Comparison of ENCODE assay signal across 21 cellular contexts in the genomic region with DNA sequence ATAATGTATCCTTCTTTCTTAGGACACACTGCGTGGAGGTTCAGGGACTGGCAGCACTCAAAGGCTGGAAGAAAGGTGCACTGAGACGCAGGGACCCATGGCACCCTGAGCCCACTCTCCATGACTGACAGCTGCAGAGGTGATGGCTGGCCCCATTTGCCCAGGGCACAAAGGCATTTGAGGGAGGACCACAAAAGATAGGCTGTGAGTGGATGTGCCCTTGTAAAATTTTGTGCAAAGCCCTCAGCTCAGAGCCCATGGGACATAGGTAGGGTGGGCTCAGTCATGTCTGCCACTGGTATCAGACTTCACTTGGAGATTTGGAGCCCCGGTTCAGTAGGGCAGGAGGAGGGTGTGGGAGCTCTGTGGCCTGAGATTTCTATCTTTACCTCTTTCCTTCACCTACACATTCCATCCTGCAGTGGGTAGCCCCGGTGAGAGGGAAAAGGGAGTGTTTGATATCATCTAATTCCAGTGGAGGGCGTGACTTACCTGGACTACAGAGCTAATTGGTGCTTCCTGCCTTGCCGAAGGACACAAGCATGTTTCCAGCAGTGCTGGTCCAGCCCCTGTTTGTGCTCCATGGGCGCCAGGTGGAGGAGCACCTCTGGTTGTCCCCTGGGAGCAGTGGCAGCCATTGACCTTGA.
DNase-seq lines count a peak whose midpoint lies in the region; ATAC-seq, FAIRE-seq and TF ChIP-seq lines count a peak whose summit lies in the region.
"Had no signal": no experiment of that assay in that cellular context is flagged by ENCODE, and none has a peak within 500 bp of the region (broad histone marks: within the 10 kb centered on the region; RNA-seq: fewer than 3 reads in every experiment).

No MANE protein-coding gene starts in this region.

- H2AFZ ChIP-seq in H9 (ENCODE audit: low read length) = no peak overlapping the region
- H2AFZ ChIP-seq in PC-3 (ENCODE audit: low read length) = no peak overlapping the region
- no peak overlapping the region for H2AFZ ChIP-seq in trophoblast cell (ENCODE audit: insufficient read depth, low read length, poor library complexity)
- H2AFZ ChIP-seq: PC-9 had no signal

- H2BK12ac ChIP-seq in H9 (ENCODE audit: insufficient read length, low read depth, low read length) (no peak overlapping the region), trophoblast cell (ENCODE audit: low read length) (peak overlapping the region; percentile 24)

- H2BK15ac ChIP-seq in H9 (ENCODE audit: low read depth, low read length) = no peak overlapping the region

- POLR2A ChIA-PET in PC-3 (lab: Charles Lee; ENCODE audit: unreplicated experiment) = interaction anchor here (0.6 kb wide), 1 partner anchor 12 kb away, joined by 6 read pairs; no protein-coding TSS in a partner anchor

- H3K27ac ChIP-seq in H9 (ENCODE audit: insufficient read length, low read depth, low read length) (no peak overlapping the region), PC-3 (ENCODE audit: low read length) (no peak overlapping the region), foreskin keratinocyte (no peak overlapping the region), trophoblast cell (ENCODE audit: low read depth, low read length) (no peak overlapping the region)
- H3K27ac ChIP-seq: PC-9 had no signal

- no peak overlapping the region for H2BK20ac ChIP-seq in H9 (ENCODE audit: low read depth, low read length, poor library complexity, severe bottlenecking)

- no peak overlapping the region for H2BK5ac ChIP-seq in H9 (ENCODE audit: insufficient read length, low read length)
- H2BK5ac ChIP-seq in trophoblast cell (ENCODE audit: low read depth, low read length, poor library complexity) = no peak overlapping the region

- no peaks in the 10 kb centered on the region for H3K9me2 ChIP-seq in PC-3 (replicated peaks; ENCODE audit: low read length)
- H3K9me2 ChIP-seq: SK-N-SH had no signal

- DNase-seq in H9 (no peak), PC-3 (peak; percentile 12), foreskin keratinocyte (no peak), trophoblast cell (no peak), RCC 7860 (ENCODE audit: low spot score) (no peak), NCI-H748 treated with DMSO at 0.1 percent for 48 hours (lab: John Stamatoyannopoulos, UW) (no peak), HPDE6-E6E7 (ENCODE audit: extremely low spot score) (no peak)
- DNase-seq: BE2C; CD4-positive, alpha-beta T cell; COR-L47; DMS79; HFFc6; Karpas-422; NCI-H1694 treated with DMSO at 0.1 percent for 48 hours; NCI-H2081 treated with DMSO at 0.1 percent for 48 hours; NCI-H2171 treated with DMSO at 0.1 percent for 48 hours; NCI-H524 treated with DMSO at 0.1 percent for 48 hours; PC-9; SIG-M5; SK-N-SH had no signal

- no peaks in the 10 kb centered on the region for H3K36me3 ChIP-seq in PC-3 (ENCODE audit: low read depth, low read length)
- H3K36me3 ChIP-seq in trophoblast cell (ENCODE audit: control insufficient read depth in 1 of 2, insufficient read depth in 2 of 2, low read length in 2 of 2) = no peaks in the 10 kb centered on the region
- H3K36me3 ChIP-seq: BE2C had no signal

- H3K27ac Mint-ChIP-seq in H9 = no peak overlapping the region; a peak in 2 of 7 replicates
- H3K27ac Mint-ChIP-seq: CD4-positive, alpha-beta T cell; HFFc6 had no signal

- no peaks in the 10 kb centered on the region for H3K27me3 ChIP-seq in H9 (ENCODE audit: insufficient read depth, low read length)
- 0 out of 2 replicates have a peak, but pooled peaks cover 11% of the 10 kb centered on the region for H3K27me3 ChIP-seq in PC-3 (ENCODE audit: low read length)
- H3K27me3 ChIP-seq in foreskin keratinocyte = no peaks in the 10 kb centered on the region
- no peaks in the 10 kb centered on the region for H3K27me3 ChIP-seq in trophoblast cell (ENCODE audit: insufficient read depth, low read length)
- H3K27me3 ChIP-seq: BE2C had no signal

- CTCF ChIA-PET in PC-3 (lab: Charles Lee) = no interaction called here

- no TSS peak for BruUV-seq in PC-3 (replicated peaks; lab: Mats Ljungman, UMichigan)

- no peaks in the 10 kb centered on the region for H3K79me2 ChIP-seq in H9 (ENCODE audit: insufficient read depth, low read length)
- H3K79me2 ChIP-seq in PC-3 (ENCODE audit: low read length) = no peaks in the 10 kb centered on the region
- no peaks in the 10 kb centered on the region for H3K79me2 ChIP-seq in trophoblast cell (ENCODE audit: control insufficient read depth, insufficient read depth, low read length, poor library complexity)

- no peak overlapping the region for H4K12ac ChIP-seq in trophoblast cell (ENCODE audit: low read depth, low read length)

- H3F3A ChIP-seq in PC-3 (ENCODE audit: low read length, unreplicated experiment) = no peaks in the 10 kb centered on the region

- H4K20me1 ChIP-seq in H9 (ENCODE audit: control insufficient read depth, insufficient read depth, insufficient read length) (no peaks in the 10 kb centered on the region), PC-3 (ENCODE audit: low read length) (no peaks in the 10 kb centered on the region)

- FAIRE-seq in RCC 7860 (lab: Jason Lieb, UNC) = no peak

- no peaks in the 10 kb centered on the region for H3K23me2 ChIP-seq in H9 (ENCODE audit: insufficient read length, low read depth, low read length, poor library complexity, severe bottlenecking)

- WGBS in H9 (ENCODE audit: extremely low coverage, insufficient read length, low lambda C conversion rate) = no CpG with 5 or more reads among the region's 7 CpGs
- WGBS in trophoblast cell (ENCODE audit: extremely low coverage, insufficient coverage, insufficient read length) = no CpG with 5 or more reads among the region's 7 CpGs

- no peaks in the 10 kb centered on the region for H3K9me3 ChIP-seq in H9 (ENCODE audit: control insufficient read depth, low read depth, low read length)
- H3K9me3 ChIP-seq in PC-3 (ENCODE audit: low read length) = no peaks in the 10 kb centered on the region
- no peaks in the 10 kb centered on the region for H3K9me3 ChIP-seq in trophoblast cell (ENCODE audit: insufficient read depth, low read depth, low read length)
- H3K9me3 ChIP-seq: BE2C, SK-N-SH had no signal

- H3K9me3 Mint-ChIP-seq in H9 = no peaks in the 10 kb centered on the region; a peak in 1 of 5 replicates
- H3K9me3 Mint-ChIP-seq: CD4-positive, alpha-beta T cell; HFFc6 had no signal

- H3K9ac ChIP-seq in H9 (ENCODE audit: extremely low read depth, insufficient read length, low read length) = no peak overlapping the region
- no peak overlapping the region for H3K9ac ChIP-seq in PC-3 (ENCODE audit: low read length)
- H3K9ac ChIP-seq in trophoblast cell (ENCODE audit: low read length) = no peak overlapping the region
- H3K9ac ChIP-seq: SK-N-SH had no signal

- H3K23ac ChIP-seq in H9 (ENCODE audit: insufficient read length, low read depth, low read length) = no peak overlapping the region
- no peak overlapping the region for H3K23ac ChIP-seq in trophoblast cell (ENCODE audit: low read length)

- H4K8ac ChIP-seq in H9 (replicated peaks; ENCODE audit: insufficient read length, low read depth, low read length) = no peak overlapping the region
- no peak overlapping the region for H4K8ac ChIP-seq in trophoblast cell (ENCODE audit: low read depth, low read length)

- intact Hi-C loops in PC-3 (cut with micrococcal nuclease) = loop anchor here (5.0 kb wide), 1 partner anchor 322 kb away; no protein-coding TSS in a partner anchor

- no peak overlapping the region for H2AK5ac ChIP-seq in H9 (ENCODE audit: insufficient read length, low read length)
- H2AK5ac ChIP-seq in trophoblast cell (ENCODE audit: low read length) = no peak overlapping the region

- H3K4ac ChIP-seq in H9 (ENCODE audit: low read depth, low read length) (no peak overlapping the region), trophoblast cell (ENCODE audit: low read depth, low read length) (no peak overlapping the region)

- H4K91ac ChIP-seq in H9 (ENCODE audit: insufficient read length, low read depth, low read length) (no peak overlapping the region), trophoblast cell (ENCODE audit: low read depth, low read length) (no peak overlapping the region)

- TF ChIP-seq POLR2A in GM18505 (IDR thresholded peaks at IDR 0.05; ENCODE audit: borderline replicate concordance, extremely low read depth, insufficient read depth, insufficient read length) = no peak

- H3K14ac ChIP-seq in H9 (ENCODE audit: insufficient read depth, low read length) (no peak overlapping the region), trophoblast cell (ENCODE audit: low read length) (no peak overlapping the region)

- H3K27me3 Mint-ChIP-seq in H9 (ENCODE audit: low read depth) = 0 out of 2 replicates have a peak, but pooled peaks cover 4% of the 10 kb centered on the region

- TF ChIP-seq CTCF in H9 (conservative IDR thresholded peaks at IDR 0.05) = peak; percentile 25; the same call in 1 of the 3 replicates
- TF ChIP-seq CTCF in PC-3 (conservative IDR thresholded peaks at IDR 0.05; ENCODE audit: low read depth, low read length) = no peak
- TF ChIP-seq CTCF in foreskin keratinocyte (conservative IDR thresholded peaks at IDR 0.05) = peak; percentile 32

- H3K4me2 ChIP-seq in H9 (ENCODE audit: insufficient read depth, insufficient read length, low read length) (no peak overlapping the region), PC-3 (ENCODE audit: low read length) (no peak overlapping the region), trophoblast cell (ENCODE audit: low read length) (no peak overlapping the region)
- H3K4me2 ChIP-seq: PC-9, SK-N-SH had no signal

- no peak for ATAC-seq in PC-3
- ATAC-seq in foreskin keratinocyte = peak; percentile 15
- no peak for ATAC-seq in GM18505 (IDR thresholded peaks at IDR 0.05; ENCODE audit: unreplicated experiment)

- no peak overlapping the region for H3K4me3 ChIP-seq in PC-3 (ENCODE audit: low read length)
- no peak overlapping the region for H3K4me3 ChIP-seq in trophoblast cell (ENCODE audit: low read depth, low read length)
- H3K4me3 ChIP-seq: PC-9 had no signal

- H3K18ac ChIP-seq in H9 (ENCODE audit: insufficient read length, low read depth, low read length) = no peak overlapping the region
- H3K18ac ChIP-seq in trophoblast cell (ENCODE audit: low read length) = no peak overlapping the region

- no peak overlapping the region for H3T11ph ChIP-seq in H9 (ENCODE audit: low read length)

- H2BK120ac ChIP-seq in H9 (ENCODE audit: low read depth, low read length, poor library complexity, severe bottlenecking) (no peak overlapping the region), trophoblast cell (ENCODE audit: insufficient read depth, low read length, poor library complexity) (no peak overlapping the region)

- H3K79me1 ChIP-seq in H9 (ENCODE audit: insufficient read depth, low read depth, low read length, poor library complexity, severe bottlenecking) = no peaks in the 10 kb centered on the region
- no peaks in the 10 kb centered on the region for H3K79me1 ChIP-seq in trophoblast cell (ENCODE audit: low read length)

- peaks cover 6% of the 10 kb centered on the region; the same call in 1 of the 2 replicates for H3K4me1 ChIP-seq in H9 (ENCODE audit: insufficient read depth, low read length)
- peaks cover 9% of the 10 kb centered on the region; the same call in 1 of the 2 replicates for H3K4me1 ChIP-seq in PC-3 (ENCODE audit: insufficient read depth, low read length)
- no peaks in the 10 kb centered on the region for H3K4me1 ChIP-seq in foreskin keratinocyte
- H3K4me1 ChIP-seq in trophoblast cell (ENCODE audit: control insufficient read depth in 1 of 2, insufficient read depth in 2 of 2, low read length in 2 of 2) = no peaks in the 10 kb centered on the region
- H3K4me1 ChIP-seq: BE2C had no signal

- H3K4me3 Mint-ChIP-seq in H9 = no peak overlapping the region
- H3K4me3 Mint-ChIP-seq: CD4-positive, alpha-beta T cell; HFFc6 had no signal

- H4K5ac ChIP-seq in H9 (ENCODE audit: insufficient read length, low read depth, low read length) = no peak overlapping the region

- H3K56ac ChIP-seq in H9 (ENCODE audit: insufficient read length, low read depth, low read length) = no peak overlapping the region

- peaks cover 0 to 2% (median 2%) of the 10 kb centered on the region in 3 experiments; a peak in 1 of 7 replicates for H3K36me3 Mint-ChIP-seq in H9 (ENCODE audit: insufficient read depth in 1 of 3, low read depth in 3 of 3)

- H3K4me1 Mint-ChIP-seq in H9 = peaks cover 18 to 23% of the 10 kb centered on the region in 2 experiments
